ENCODE assay signal across 8 cellular contexts in genomic region chr1:20290624-20291597, GRCh38. TPM values are rescaled to one million over a fixed set of nuclear protein-coding genes. Genes with fewer than 3 reads are reported as not detected.
A peak's percentile ranks its signal among the peaks of the same experiment; 100 is the strongest.
DNase-seq lines count a peak whose midpoint lies in the region; ATAC-seq and TF ChIP-seq lines count a peak whose summit lies in the region.

Gene VWA5B1, plus strand, starts transcription at chr1:20290875. Its CDS starts 19,727 bp downstream, at chr1:20310602.

- peaks cover 53% of the 10 kb centered on the region for H3K27me3 Mint-ChIP-seq in activated CD4-positive, alpha-beta T cell treated with anti-CD3 and anti-CD28 coated beads, Interleukin-2, amount 10 ng/mL, durations not matched to agents 24 days and 14 days
- H3K27me3 Mint-ChIP-seq in glutamatergic neuron (ENCODE audit: unreplicated experiment): peaks cover 21% of the 10 kb centered on the region

- no peak for DNase-seq in activated CD4-positive, alpha-beta T cell treated with anti-CD3 and anti-CD28 coated beads, Interleukin-2, amount 10 ng/mL, durations not matched to agents 24 days and 14 days
- DNase-seq in activated CD4-positive, alpha-beta T cell treated with anti-CD3 and anti-CD28 coated beads, Interleukin-2, amount 50 U/mL, for 1 hour: no peak
- DNase-seq in NCI-H510A treated with DMSO at 0.1 percent for 48 hours (lab: John Stamatoyannopoulos, UW) (peak; percentile 27), glutamatergic neuron (peak; percentile 72), retinal pigment epithelial cell (ENCODE audit: low read depth) (peak; percentile 70), NCI-H446 (lab: John Stamatoyannopoulos, UW) (no peak)

- H3K4me3 Mint-ChIP-seq in activated CD4-positive, alpha-beta T cell treated with anti-CD3 and anti-CD28 coated beads, Interleukin-2, amount 10 ng/mL, durations not matched to agents 24 days and 14 days: peak within 1 kb of the TSS; percentile 49
- no peak within 1 kb of the TSS for H3K4me3 Mint-ChIP-seq in glutamatergic neuron (ENCODE audit: unreplicated experiment)

- intact Hi-C loops in activated CD4-positive, alpha-beta T cell treated with anti-CD3 and anti-CD28 coated beads, Interleukin-2, amount 10 ng/mL, durations not matched to agents 24 days and 14 days (cut with micrococcal nuclease): no loop called here

- H3K4me1 Mint-ChIP-seq in activated CD4-positive, alpha-beta T cell treated with anti-CD3 and anti-CD28 coated beads, Interleukin-2, amount 10 ng/mL, durations not matched to agents 24 days and 14 days: peaks cover 10% of the 10 kb centered on the region
- peaks cover 20% of the 10 kb centered on the region for H3K4me1 Mint-ChIP-seq in glutamatergic neuron (ENCODE audit: low read depth, unreplicated experiment)

- H3K4me3 ChIP-seq in retinal pigment epithelial cell (ENCODE audit: low read length): peak within 1 kb of the TSS; percentile 33

- H3K36me3 Mint-ChIP-seq in activated CD4-positive, alpha-beta T cell treated with anti-CD3 and anti-CD28 coated beads, Interleukin-2, amount 10 ng/mL, durations not matched to agents 24 days and 14 days (ENCODE audit: low read depth): no peaks in the 10 kb centered on the region
- H3K36me3 Mint-ChIP-seq in glutamatergic neuron (ENCODE audit: unreplicated experiment): peaks cover 6% of the 10 kb centered on the region

- no peak for TF ChIP-seq CTCF in glutamatergic neuron (IDR thresholded peaks at IDR 0.05; ENCODE audit: partially characterized antibody, unreplicated experiment)
- no peak for TF ChIP-seq CTCF in retinal pigment epithelial cell (conservative IDR thresholded peaks at IDR 0.05; ENCODE audit: low read depth, low read length)

- no peaks in the 10 kb centered on the region for H3K9me3 Mint-ChIP-seq in activated CD4-positive, alpha-beta T cell treated with anti-CD3 and anti-CD28 coated beads, Interleukin-2, amount 10 ng/mL, durations not matched to agents 24 days and 14 days
- H3K9me3 Mint-ChIP-seq in glutamatergic neuron (ENCODE audit: unreplicated experiment): peaks cover 11% of the 10 kb centered on the region

- ATAC-seq in GM18870 (IDR thresholded peaks at IDR 0.05; ENCODE audit: unreplicated experiment): no peak
- no peak for ATAC-seq in HG02623 (IDR thresholded peaks at IDR 0.05; ENCODE audit: unreplicated experiment)

- no peak within 1 kb of the TSS for H3K27ac Mint-ChIP-seq in activated CD4-positive, alpha-beta T cell treated with anti-CD3 and anti-CD28 coated beads, Interleukin-2, amount 10 ng/mL, durations not matched to agents 24 days and 14 days
- H3K27ac Mint-ChIP-seq in glutamatergic neuron (ENCODE audit: unreplicated experiment): no peak within 1 kb of the TSS

RNA-seq across cellular contexts. Expression of gene VWA5B1, which starts in this region (rescaled TPM):
- not detected in 2 replicates for total RNA-seq in activated CD4-positive, alpha-beta T cell treated with anti-CD3 and anti-CD28 coated beads, Interleukin-2, amount 10 ng/mL, durations not matched to agents 24 days and 14 days
- total RNA-seq in glutamatergic neuron (ENCODE audit: unreplicated experiment): 0.10 TPM

Comparison
In these comparisons a context has a peak if more than half of its experiments do, and no peak if none do; other contexts are left out.
1. Peak in DNase-seq in glutamatergic neuron; RNA of the gene not detected or under 1 TPM.
2. DNase-seq: peak in NCI-H510A treated with DMSO at 0.1 percent for 48 hours (single experiment) and retinal pigment epithelial cell (single experiment); none in activated CD4-positive, alpha-beta T cell treated with anti-CD3 and anti-CD28 coated beads, Interleukin-2, amount 10 ng/mL, durations not matched to agents 24 days and 14 days (single experiment), activated CD4-positive, alpha-beta T cell treated with anti-CD3 and anti-CD28 coated beads, Interleukin-2, amount 50 U/mL, for 1 hour (single experiment) and NCI-H446 (0 of 2).